In genomic region chr9:17082343-17082742, GRCh38 we compare ENCODE assay signal across 14 cellular contexts. TPM values are rescaled to one million over a fixed set of nuclear protein-coding genes. Genes with fewer than 3 reads are reported as not detected.
A peak's percentile ranks its signal among the peaks of the same experiment; 100 is the strongest.
DNase-seq lines count a peak whose midpoint lies in the region; ATAC-seq and TF ChIP-seq lines count a peak whose summit lies in the region.
"Had no signal": no experiment of that assay in that cellular context is flagged by ENCODE, and none has a peak within 500 bp of the region (broad histone marks: within the 10 kb centered on the region; RNA-seq: fewer than 3 reads in every experiment).

No MANE protein-coding gene starts in this region.

- H2AFZ ChIP-seq in neural progenitor cell (replicated peaks), result no peak overlapping the region

- ATAC-seq in GM21526 (IDR thresholded peaks at IDR 0.05; ENCODE audit: low FRiP score, unreplicated experiment) (no peak), GM19395 (IDR thresholded peaks at IDR 0.05; ENCODE audit: unreplicated experiment) (no peak)
- ATAC-seq: effector memory CD8-positive, alpha-beta T cell; K562; lower lobe of right lung had no signal

- no peak overlapping the region for H3K4me2 ChIP-seq in neural progenitor cell

- no peaks in the 10 kb centered on the region for H3K79me2 ChIP-seq in neural progenitor cell (ENCODE audit: low read depth)

- no peak overlapping the region for H3K4me3 Mint-ChIP-seq in neural progenitor cell
- H3K4me3 Mint-ChIP-seq: effector memory CD8-positive, alpha-beta T cell had no signal

- H3K9ac ChIP-seq in neural progenitor cell, result no peak overlapping the region

- no peaks in the 10 kb centered on the region for H3F3A ChIP-seq in neural progenitor cell (ENCODE audit: low read depth)

- no peaks in the 10 kb centered on the region for H3K36me3 Mint-ChIP-seq in neural progenitor cell

- TF ChIP-seq CTCF in neural progenitor cell (IDR thresholded peaks at IDR 0.05), result peak; percentile 32

- H3K27me3 ChIP-seq in neural progenitor cell, result no peaks in the 10 kb centered on the region
- H3K27me3 ChIP-seq: stomach had no signal

- H3K36me3 ChIP-seq in neural progenitor cell, result no peaks in the 10 kb centered on the region
- H3K36me3 ChIP-seq: lower lobe of right lung, stomach had no signal

- peaks cover 3% of the 10 kb centered on the region for H3K27me3 Mint-ChIP-seq in neural progenitor cell (ENCODE audit: insufficient read depth, low read depth)
- H3K27me3 Mint-ChIP-seq: effector memory CD8-positive, alpha-beta T cell had no signal

- peaks cover 13% of the 10 kb centered on the region for H3K4me1 Mint-ChIP-seq in neural progenitor cell

- no peaks in the 10 kb centered on the region for H3K9me3 ChIP-seq in neural progenitor cell (ENCODE audit: low read depth)
- H3K9me3 ChIP-seq: lower lobe of right lung, stomach had no signal

- H3K27ac ChIP-seq in neural progenitor cell, result no peak overlapping the region
- H3K27ac ChIP-seq: lower lobe of right lung, stomach had no signal

- no peak overlapping the region for H3K4me3 ChIP-seq in neural progenitor cell
- H3K4me3 ChIP-seq: K562, lower lobe of right lung, stomach had no signal

- no peak overlapping the region for H3K27ac Mint-ChIP-seq in neural progenitor cell
- H3K27ac Mint-ChIP-seq: effector memory CD8-positive, alpha-beta T cell had no signal

- no peaks in the 10 kb centered on the region for H4K20me1 ChIP-seq in neural progenitor cell (ENCODE audit: low read depth)

- peak; percentile 7 for DNase-seq in Daoy (ENCODE audit: low read depth)
- peak; percentile 38 for DNase-seq in NCI-H2227 (lab: John Stamatoyannopoulos, UW; ENCODE audit: unreplicated experiment)
- peak; percentile 2 for DNase-seq in fibroblast of gingiva (ENCODE audit: low read depth)
- DNase-seq in neural progenitor cell (ENCODE audit: low spot score), result peak; percentile 68
- DNase-seq in nucleus accumbens (lab: John Stamatoyannopoulos, UW), result no peak
- DNase-seq in activated effector memory CD4-positive, alpha-beta T cell treated with anti-CD3 and anti-CD28 coated beads, Interleukin-2, amount 50 U/mL, for 16 hours, result no peak
- DNase-seq: activated effector memory CD4-positive, alpha-beta T cell treated with Interleukin-2 at 50 U/mL for 16 hours; DMS79; effector memory CD8-positive, alpha-beta T cell; lower lobe of right lung; stomach had no signal

- H3K9me3 Mint-ChIP-seq in neural progenitor cell, result no peaks in the 10 kb centered on the region

- no peaks in the 10 kb centered on the region for H3K4me1 ChIP-seq in neural progenitor cell
- H3K4me1 ChIP-seq: lower lobe of right lung had no signal

RNA-seq across cellular contexts. Expression of gene CNTLN, which starts 52.5 kb away (rescaled TPM):
- 5.5 and 5.6 TPM in 2 replicates for total RNA-seq in Daoy (2014; rRNA removed; shearing (Covaris generic))
- total RNA-seq in neural progenitor cell (ENCODE audit: low replicate concordance), result 6.8 and 10.1 TPM in 2 replicates
- total RNA-seq: K562 had no signal

Comparison
In these comparisons a context has a peak if more than half of its experiments do, and no peak if none do; other contexts are left out.
1. DNase-seq: peak in Daoy (single experiment), NCI-H2227 (single experiment), fibroblast of gingiva (single experiment) and neural progenitor cell (single experiment); none in nucleus accumbens (0 of 56) and activated effector memory CD4-positive, alpha-beta T cell treated with anti-CD3 and anti-CD28 coated beads, Interleukin-2, amount 50 U/mL, for 16 hours (single experiment).